ENCODE assay signal across 8 cellular contexts in the genomic region with DNA sequence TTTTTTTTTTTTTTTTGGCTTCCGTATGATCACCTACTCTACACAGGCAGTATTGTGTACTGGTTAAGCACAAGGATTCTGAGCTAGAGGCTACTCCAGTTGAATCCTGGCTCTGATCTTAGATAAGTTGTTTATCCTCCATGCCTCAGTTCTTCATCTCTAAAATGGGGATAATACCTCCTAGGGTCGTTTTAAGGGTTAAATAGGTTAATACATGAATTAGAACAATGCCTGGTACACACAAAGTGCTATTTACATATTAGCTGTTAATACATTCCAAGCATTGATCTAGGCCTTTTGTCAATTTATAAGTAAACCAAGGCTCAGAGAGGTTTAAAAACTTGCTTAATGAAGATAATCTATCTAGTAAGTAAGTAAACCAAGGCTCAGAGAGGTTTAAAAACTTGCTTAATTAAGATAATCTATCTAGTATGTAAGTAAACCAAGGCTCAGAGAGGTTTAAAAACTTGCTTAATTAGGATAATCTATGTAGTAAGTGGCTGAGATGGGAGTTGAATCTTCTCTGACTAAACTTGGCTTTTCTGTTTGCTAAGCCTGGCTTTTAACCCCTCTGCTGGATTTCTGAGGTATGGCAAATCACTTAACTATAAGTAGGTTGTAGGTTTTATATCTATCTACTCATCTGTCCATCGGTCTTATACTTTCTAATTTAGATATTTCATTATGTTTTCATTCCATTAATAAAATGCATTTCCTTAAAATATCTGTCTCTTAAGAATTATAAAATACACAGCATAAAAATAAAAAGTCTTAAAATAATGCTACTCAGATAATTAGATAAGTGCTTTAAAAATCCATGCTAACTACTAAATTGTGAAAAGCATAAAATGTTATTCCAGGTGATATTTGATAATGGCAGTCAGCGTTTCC. TPM values are rescaled to one million over a fixed set of nuclear protein-coding genes. Genes with fewer than 3 reads are reported as not detected.
DNase-seq lines count a peak whose midpoint lies in the region; ATAC-seq, FAIRE-seq and TF ChIP-seq lines count a peak whose summit lies in the region.

No MANE protein-coding gene starts in this region.

- H3K4me1 ChIP-seq in transverse colon: peaks cover 8 to 34% (median 10%) of the 10 kb centered on the region in 4 donors

- 70 to 79% methylated on average over 4 of the region's 4 CpGs for WGBS in transverse colon (ENCODE audit: low coverage in 1 of 2), 2 donors

- H3K4me3 ChIP-seq in transverse colon: no peak overlapping the region

- intact Hi-C loops in transverse colon (cut with DNase I; ENCODE audit: low total_unique reads): no loop called here

- peak; percentile 55 for TF ChIP-seq CTCF in 22Rv1 (IDR thresholded peaks at IDR 0.05)
- peak; percentile 44 for TF ChIP-seq CTCF in GM13976 (IDR thresholded peaks at IDR 0.05; ENCODE audit: borderline replicate concordance, control extremely low read depth, extremely low read depth, insufficient read depth, missing control alignments)
- peak in 3 of 5 experiments; percentile 12 to 28 (median 14) for TF ChIP-seq CTCF in transverse colon (IDR thresholded peaks at IDR 0.05)

- ATAC-seq in HG02798 (IDR thresholded peaks at IDR 0.05; ENCODE audit: poor library complexity, unreplicated experiment): peak; percentile 8

- no peak for TF ChIP-seq POLR2A in transverse colon (IDR thresholded peaks at IDR 0.05)

- H3K27ac ChIP-seq in 22Rv1: no peak overlapping the region
- no peak overlapping the region for H3K27ac ChIP-seq in transverse colon

- peak; percentile 26 for FAIRE-seq in endometrium (lab: Jason Lieb, UNC)

- in situ Hi-C loops in GM13976 (cut with MboI; ENCODE audit: low sequenced_read_pairs, unreplicated experiment): no loop called here
- in situ Hi-C loops in transverse colon (cut with MboI; ENCODE audit: low pct_ligation_motif_present in 1 of 4, low pct_unique_long_range_greater_than_20kb in 1 of 4, low sequenced_read_pairs in 3 of 4): no loop called here

- H3K27me3 ChIP-seq in transverse colon: no peaks in the 10 kb centered on the region

- DNase-seq in GM13976 (ENCODE audit: low spot score) (no peak), NCI-H446 treated with DMSO at 0.1 percent for 48 hours (lab: John Stamatoyannopoulos, UW) (peak; percentile 11), transverse colon (no peak)
- DNase-seq in effector CD8-positive, alpha-beta T cell (lab: John Stamatoyannopoulos, UW): no peak
- DNase-seq in activated T-cell treated with anti-CD3 and anti-CD28 coated beads, Interleukin-2, amount 50 U/mL, for 48 hours: no peak

- no peak for TF ChIP-seq EP300 in transverse colon (IDR thresholded peaks at IDR 0.05; ENCODE audit: low read depth)

- no peaks in the 10 kb centered on the region for H3K9me3 ChIP-seq in transverse colon

- H3K36me3 ChIP-seq in transverse colon: no peaks in the 10 kb centered on the region

RNA-seq across cellular contexts. Expression of gene ST7, which starts 59.2 kb away (rescaled TPM):
- total RNA-seq in transverse colon: 10 to 100 TPM in 3 of 4 donors, 1 to 10 TPM in 1; 7.2 to 47.9 (median 19.1) TPM
